11 cellular contexts compared by ENCODE assay signal in genomic region chr6:13568970-13569369, GRCh38.
"Had no signal": no experiment of that assay in that cellular context is flagged by ENCODE, and none has a peak within 500 bp of the region (broad histone marks: within the 10 kb centered on the region; RNA-seq: fewer than 3 reads in every experiment).

No MANE protein-coding gene starts in this region.

- DNase-seq: GM23248, GOT3, H7, H9, HCEC 1CT, HFFc6 had no signal

- H3K36me3 ChIP-seq: HAP-1 had no signal

- H3K9ac ChIP-seq: GM23248 had no signal

- H3K4me3 Mint-ChIP-seq: GM23338, H9, HFFc6 had no signal

- H3K4me2 ChIP-seq: GM23338 had no signal

- H3K9me3 Mint-ChIP-seq: GM23338, H9, HFFc6 had no signal

- H3K27ac ChIP-seq: GM23248 had no signal

- ATAC-seq: GM23338, HCT116 had no signal

- H2AFZ ChIP-seq: GM23248 had no signal

- H3K4me3 ChIP-seq: GM23248, GM23338, HAP-1 had no signal

- H3K9me3 ChIP-seq: HAP-1 had no signal

- H3K27ac Mint-ChIP-seq: GM23338, H9, HFFc6 had no signal

- FAIRE-seq: H1, H54 had no signal
